ENCODE assay signal across 9 cellular contexts in genomic region chr11:46272816-46273427, GRCh38. TPM values are rescaled to one million over a fixed set of nuclear protein-coding genes. Genes with fewer than 3 reads are reported as not detected.
DNase-seq lines count a peak whose midpoint lies in the region; ATAC-seq and TF ChIP-seq lines count a peak whose summit lies in the region.
"Had no signal": no experiment of that assay in that cellular context is flagged by ENCODE, and none has a peak within 500 bp of the region (broad histone marks: within the 10 kb centered on the region; RNA-seq: fewer than 3 reads in every experiment).

No MANE protein-coding gene starts in this region.

- intact Hi-C loops in Right ventricle myocardium inferior (cut with DNase I) (no loop called here), cardiac septum (cut with DNase I) (no loop called here), aorta (cut with DNase I) (no loop called here)

- no peak for TF ChIP-seq CTCF in cardiac fibroblast (IDR thresholded peaks at IDR 0.05; ENCODE audit: low read depth, low read length)
- TF ChIP-seq CTCF in GM20000 (IDR thresholded peaks at IDR 0.05; ENCODE audit: extremely low read depth, missing control alignments): no peak

- DNase-seq in Right ventricle myocardium inferior (ENCODE audit: missing footprints) (peak; percentile 86), cardiac septum (ENCODE audit: low spot score) (no peak), cardiac fibroblast (ENCODE audit: low read depth in 2 of 2) (peak; percentile 83 to 85), aorta (peak; percentile 82 to 84), GM20000 (ENCODE audit: low spot score) (no peak), middle frontal gyrus (ENCODE audit: extremely low spot score, low spot score) (no peak)
- DNase-seq: NCI-H345 had no signal

- no peaks in the 10 kb centered on the region for H3K36me3 ChIP-seq in mesodermal cell (ENCODE audit: control insufficient read depth, insufficient read depth, low read length)
- no peaks in the 10 kb centered on the region for H3K36me3 ChIP-seq in aorta (ENCODE audit: control insufficient read depth in 1 of 2, insufficient read depth in 2 of 2, low read length in 1 of 2)

- H3K4me3 ChIP-seq in cardiac fibroblast (replicated peaks in 1 of 2; ENCODE audit: low read depth in 2 of 2, low read length in 2 of 2) (no peak overlapping the region), mesodermal cell (ENCODE audit: extremely low read depth, insufficient read depth, low read length, poor library complexity, severe bottlenecking) (no peak overlapping the region), aorta (ENCODE audit: low read length in 2 of 2) (no peak overlapping the region)

- H3K9me3 ChIP-seq in mesodermal cell (ENCODE audit: control insufficient read depth, low read length) (no peaks in the 10 kb centered on the region), aorta (ENCODE audit: control insufficient read depth, low read length) (no peaks in the 10 kb centered on the region)

- WGBS in mesodermal cell (ENCODE audit: insufficient coverage in 2 of 2), 2 experiments: 82 to 93% methylated on average over 7 of the region's 9 CpGs
- WGBS in aorta, 2 donors: 30 to 39% methylated on average over 9 of the region's 9 CpGs

- H3K27ac ChIP-seq in mesodermal cell (ENCODE audit: low read depth, low read length, severe bottlenecking) (peak overlapping the region; percentile 13), aorta (ENCODE audit: low read depth in 1 of 2, low read length in 2 of 2) (peak overlapping the region; percentile 78 to 86)

- ATAC-seq in Right ventricle myocardium inferior: peak; percentile 86
- ATAC-seq in aorta (ENCODE audit: low FRiP score): peak; percentile 88
- no peak for ATAC-seq in HG03135 (IDR thresholded peaks at IDR 0.05; ENCODE audit: unreplicated experiment)

- H3K4me1 ChIP-seq in mesodermal cell (ENCODE audit: control insufficient read depth, insufficient read depth, low read length, poor library complexity, severe bottlenecking) (peaks cover 29% of the 10 kb centered on the region), aorta (ENCODE audit: control insufficient read depth in 1 of 2, insufficient read depth in 2 of 2, low read length in 2 of 2) (no peaks in the 10 kb centered on the region)

- no peaks in the 10 kb centered on the region for H3K27me3 ChIP-seq in aorta (ENCODE audit: control insufficient read depth in 1 of 2, insufficient read depth in 2 of 2, low read length in 1 of 2)

RNA-seq across cellular contexts. Expression of gene CREB3L1, which starts 4.5 kb away (rescaled TPM):
- total RNA-seq in Right ventricle myocardium inferior (64.1 TPM), cardiac septum (8.6 TPM), aorta (10 to 100 TPM; 10.5 to 18.4 TPM)
- 65.3 TPM for polyA plus RNA-seq in mesodermal cell (2013, experiment 1 of 2)
- 63.9 TPM for polyA plus RNA-seq in mesodermal cell (2013, experiment 2 of 2)
- polyA plus RNA-seq in aorta: 1 to 10 TPM; 6.9 to 8.5 TPM

Comparison
In these comparisons a context has a peak if more than half of its experiments do, and no peak if none do; other contexts are left out.
1. DNase-seq: peak in Right ventricle myocardium inferior (single experiment), cardiac fibroblast (2 of 2) and aorta (2 of 2); none in cardiac septum (single experiment), GM20000 (single experiment) and middle frontal gyrus (single experiment).